In the genomic region with DNA sequence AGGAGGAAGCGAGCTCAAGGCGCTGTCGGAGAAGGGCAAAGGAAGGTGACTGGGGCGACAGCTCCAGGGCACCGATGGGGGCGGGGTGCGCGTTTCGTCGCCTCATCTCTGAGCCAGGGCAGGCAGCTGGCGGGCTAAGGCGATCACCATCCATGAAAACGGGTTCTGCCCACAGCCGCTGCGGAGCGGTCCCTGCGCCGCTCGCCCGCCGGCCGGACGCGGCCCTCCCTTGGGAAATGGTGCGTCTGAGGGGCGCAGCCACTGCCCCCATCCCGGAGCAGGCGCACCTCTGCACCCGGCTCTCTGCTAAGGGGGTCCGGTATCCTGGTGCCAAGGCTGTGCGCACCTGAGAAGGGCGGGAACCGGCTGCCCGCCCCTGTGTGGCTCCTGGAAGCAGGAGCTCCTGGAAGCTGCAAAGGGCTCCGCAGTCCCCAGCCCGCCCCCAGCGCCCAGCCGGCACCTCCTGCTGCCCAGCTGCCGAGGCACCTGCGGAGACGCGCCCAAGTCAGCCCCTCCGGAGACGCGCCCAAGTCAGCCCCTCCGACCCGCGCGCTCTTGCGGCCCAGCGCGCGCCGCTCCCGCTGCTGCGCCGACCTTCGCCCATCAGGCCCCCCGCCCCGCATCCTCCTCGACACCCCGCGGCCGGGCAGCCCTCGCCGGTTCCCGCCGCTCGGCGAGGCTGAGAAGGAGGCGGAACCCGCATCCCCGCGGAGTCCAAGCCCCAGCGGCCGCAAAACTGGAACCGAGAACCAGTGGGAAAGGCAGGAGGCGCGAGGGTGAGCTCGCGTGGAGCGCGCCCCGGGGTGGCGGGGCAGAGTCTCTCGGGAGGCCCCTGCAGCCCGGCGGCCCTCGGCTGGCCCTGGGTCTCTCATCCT, we compare ENCODE assay signal across 8 cellular contexts. TPM values are rescaled to one million over a fixed set of nuclear protein-coding genes. Genes with fewer than 3 reads are reported as not detected.
A peak's percentile ranks its signal among the peaks of the same experiment; 100 is the strongest.
DNase-seq lines count a peak whose midpoint lies in the region; ATAC-seq and TF ChIP-seq lines count a peak whose summit lies in the region.

No MANE protein-coding gene starts in this region.

- CTCF ChIA-PET in AG04449 (lab: Yijun Ruan, JAX): no interaction called here

- no peak overlapping the region for H3K4ac ChIP-seq in mesenchymal stem cell (ENCODE audit: low read depth in 1 of 2, low read length in 2 of 2)

- H3K14ac ChIP-seq in mesenchymal stem cell (ENCODE audit: low read length in 2 of 2): no peak overlapping the region

- H3K9me3 ChIP-seq in mesenchymal stem cell (ENCODE audit: control insufficient read depth, low read length): no peaks in the 10 kb centered on the region

- H2BK5ac ChIP-seq in mesenchymal stem cell (ENCODE audit: low read depth, low read length, poor library complexity, severe bottlenecking): no peak overlapping the region

- no peak for DNase-seq in AG04449 (ENCODE audit: low read depth, low spot score)
- peak in 12 of 61 donors; percentile 2 to 42 (median 26) for DNase-seq in caudate nucleus (lab: John Stamatoyannopoulos, UW)
- DNase-seq in mesenchymal stem cell: no peak
- no peak for DNase-seq in C1 segment of cervical spinal cord (lab: John Stamatoyannopoulos, UW)
- DNase-seq in NCI-H2081 (lab: John Stamatoyannopoulos, UW): no peak

- H3K27ac ChIP-seq in caudate nucleus (ENCODE audit: low read depth, low read length) (peak overlapping the region; percentile 44), mesenchymal stem cell (ENCODE audit: low read length, poor library complexity, severe bottlenecking) (no peak overlapping the region)

- no peak overlapping the region for H3K9ac ChIP-seq in mesenchymal stem cell (ENCODE audit: low read length)

- peak overlapping the region; percentile 85 for H3K4me2 ChIP-seq in mesenchymal stem cell (ENCODE audit: low read length, poor library complexity, severe bottlenecking)

- H2AK5ac ChIP-seq in mesenchymal stem cell (ENCODE audit: low read length, severe bottlenecking): no peak overlapping the region

- H2AFZ ChIP-seq in mesenchymal stem cell (ENCODE audit: low read depth, low read length): no peak overlapping the region

- H3K36me3 ChIP-seq in mesenchymal stem cell (ENCODE audit: control insufficient read depth in 1 of 2, insufficient read depth in 2 of 2, low read depth in 1 of 2, low read length in 2 of 2): no peaks in the 10 kb centered on the region

- no peak overlapping the region for H2BK12ac ChIP-seq in mesenchymal stem cell (ENCODE audit: low read length in 2 of 2)

- H4K8ac ChIP-seq in mesenchymal stem cell (ENCODE audit: low read length): no peak overlapping the region

- peak overlapping the region; percentile 37 for H2BK15ac ChIP-seq in mesenchymal stem cell (ENCODE audit: low read depth, poor library complexity, severe bottlenecking)

- ATAC-seq in GM21529 (IDR thresholded peaks at IDR 0.05; ENCODE audit: unreplicated experiment) (peak; percentile 22), HG02970 (IDR thresholded peaks at IDR 0.05; ENCODE audit: low FRiP score, unreplicated experiment) (no peak), HG03442 (IDR thresholded peaks at IDR 0.05; ENCODE audit: unreplicated experiment) (no peak)

- peaks cover 53 to 91% of the 10 kb centered on the region in 2 experiments for H3K27me3 ChIP-seq in mesenchymal stem cell (ENCODE audit: control insufficient read depth in 1 of 2, insufficient read depth in 1 of 2, low read length in 2 of 2)

- H3K4me3 ChIP-seq in AG04449 (ENCODE audit: low read depth, low read length): peak overlapping the region; percentile 40
- H3K4me3 ChIP-seq in mesenchymal stem cell (ENCODE audit: insufficient read depth in 1 of 2, low read depth in 1 of 2, low read length in 2 of 2): peak overlapping the region; percentile 48 to 63

- peak overlapping the region in 1 of 2 experiments; percentile 84 for H3K23ac ChIP-seq in mesenchymal stem cell (ENCODE audit: low read length in 2 of 2)

- no peak overlapping the region for H4K91ac ChIP-seq in mesenchymal stem cell (ENCODE audit: low read length)

- POLR2A ChIA-PET in AG04449 (lab: Yijun Ruan, JAX): no interaction called here

- WGBS in mesenchymal stem cell: 2% methylated on average over 83 of the region's 89 CpGs

- peaks cover 18% of the 10 kb centered on the region for H3K4me1 ChIP-seq in mesenchymal stem cell (ENCODE audit: control insufficient read depth, insufficient read depth, low read depth, low read length)

- no peak overlapping the region for H3K18ac ChIP-seq in mesenchymal stem cell (ENCODE audit: low read depth in 1 of 2, low read length in 2 of 2)

- H2BK120ac ChIP-seq in mesenchymal stem cell (ENCODE audit: low read depth, low read length): no peak overlapping the region

- TF ChIP-seq CTCF in AG04449 (IDR thresholded peaks at IDR 0.05; ENCODE audit: insufficient read depth, low read length, missing control alignments): no peak

- H3K79me1 ChIP-seq in mesenchymal stem cell (replicated peaks; ENCODE audit: low read length, poor library complexity, severe bottlenecking): no peaks in the 10 kb centered on the region

RNA-seq across cellular contexts. Expression of a gene that starts 0.8 kb away (rescaled TPM):
- not detected for polyA plus RNA-seq in mesenchymal stem cell (2013, experiment 1 of 2)
- polyA plus RNA-seq in mesenchymal stem cell (2013, experiment 2 of 2): not detected
